Comparison of ENCODE assay signal across 1 cellular context in the genomic region with DNA sequence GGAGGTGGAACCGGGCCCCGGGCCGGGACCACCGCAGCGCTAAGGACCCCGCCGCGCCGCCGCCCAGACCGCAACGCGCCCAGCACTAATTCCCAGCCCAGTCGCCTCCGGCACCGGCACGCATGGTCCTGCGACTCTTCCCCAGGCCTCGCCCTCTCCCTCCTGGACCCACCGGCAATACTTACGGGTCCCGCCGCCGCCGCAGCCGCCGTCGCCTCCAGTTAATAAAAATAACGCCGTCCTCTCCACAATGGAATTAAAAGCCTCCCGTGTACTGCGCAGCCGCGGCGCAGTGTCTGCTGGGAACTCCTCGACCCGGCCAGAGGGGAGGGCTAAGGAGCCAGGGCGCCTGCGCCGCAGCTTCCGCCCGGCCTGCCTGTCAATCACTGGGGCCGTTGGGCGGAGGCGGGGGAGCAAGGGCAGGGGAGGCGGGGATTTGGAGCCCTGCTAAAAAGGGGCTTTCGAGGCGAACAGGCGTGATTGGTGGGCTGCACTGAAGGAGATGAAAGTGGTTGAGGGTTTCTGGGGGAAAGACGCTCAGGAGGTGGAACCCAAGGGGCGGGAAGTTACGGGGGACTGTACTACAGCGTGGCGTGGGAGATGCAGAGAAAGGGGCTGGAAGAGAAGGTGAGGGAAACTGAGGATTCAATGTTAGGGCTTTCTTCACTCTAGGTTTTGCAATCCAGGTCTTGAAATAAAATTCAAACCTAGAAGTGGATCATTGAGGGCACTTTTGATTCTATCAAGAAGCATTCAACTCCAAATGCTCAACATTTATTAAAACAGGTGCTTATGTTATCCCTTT.
TF ChIP-seq lines count a peak whose summit lies in the region.

A gene with protein sequence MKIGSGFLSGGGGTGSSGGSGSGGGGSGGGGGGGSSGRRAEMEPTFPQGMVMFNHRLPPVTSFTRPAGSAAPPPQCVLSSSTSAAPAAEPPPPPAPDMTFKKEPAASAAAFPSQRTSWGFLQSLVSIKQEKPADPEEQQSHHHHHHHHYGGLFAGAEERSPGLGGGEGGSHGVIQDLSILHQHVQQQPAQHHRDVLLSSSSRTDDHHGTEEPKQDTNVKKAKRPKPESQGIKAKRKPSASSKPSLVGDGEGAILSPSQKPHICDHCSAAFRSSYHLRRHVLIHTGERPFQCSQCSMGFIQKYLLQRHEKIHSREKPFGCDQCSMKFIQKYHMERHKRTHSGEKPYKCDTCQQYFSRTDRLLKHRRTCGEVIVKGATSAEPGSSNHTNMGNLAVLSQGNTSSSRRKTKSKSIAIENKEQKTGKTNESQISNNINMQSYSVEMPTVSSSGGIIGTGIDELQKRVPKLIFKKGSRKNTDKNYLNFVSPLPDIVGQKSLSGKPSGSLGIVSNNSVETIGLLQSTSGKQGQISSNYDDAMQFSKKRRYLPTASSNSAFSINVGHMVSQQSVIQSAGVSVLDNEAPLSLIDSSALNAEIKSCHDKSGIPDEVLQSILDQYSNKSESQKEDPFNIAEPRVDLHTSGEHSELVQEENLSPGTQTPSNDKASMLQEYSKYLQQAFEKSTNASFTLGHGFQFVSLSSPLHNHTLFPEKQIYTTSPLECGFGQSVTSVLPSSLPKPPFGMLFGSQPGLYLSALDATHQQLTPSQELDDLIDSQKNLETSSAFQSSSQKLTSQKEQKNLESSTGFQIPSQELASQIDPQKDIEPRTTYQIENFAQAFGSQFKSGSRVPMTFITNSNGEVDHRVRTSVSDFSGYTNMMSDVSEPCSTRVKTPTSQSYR (minus strand): TSS at position 276 of the 805 bp plus-strand sequence. CDS start 331 bp downstream, outside the sequence.

TF ChIP-seq in K562, 482 proteins besides CTCF, POLR2A, EP300 and RAD21 (continued from another document and continues in another):
- TF ChIP-seq, protein P1, sequence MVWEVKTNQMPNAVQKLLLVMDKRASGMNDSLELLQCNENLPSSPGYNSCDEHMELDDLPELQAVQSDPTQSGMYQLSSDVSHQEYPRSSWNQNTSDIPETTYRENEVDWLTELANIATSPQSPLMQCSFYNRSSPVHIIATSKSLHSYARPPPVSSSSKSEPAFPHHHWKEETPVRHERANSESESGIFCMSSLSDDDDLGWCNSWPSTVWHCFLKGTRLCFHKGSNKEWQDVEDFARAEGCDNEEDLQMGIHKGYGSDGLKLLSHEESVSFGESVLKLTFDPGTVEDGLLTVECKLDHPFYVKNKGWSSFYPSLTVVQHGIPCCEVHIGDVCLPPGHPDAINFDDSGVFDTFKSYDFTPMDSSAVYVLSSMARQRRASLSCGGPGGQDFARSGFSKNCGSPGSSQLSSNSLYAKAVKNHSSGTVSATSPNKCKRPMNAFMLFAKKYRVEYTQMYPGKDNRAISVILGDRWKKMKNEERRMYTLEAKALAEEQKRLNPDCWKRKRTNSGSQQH (CRISPR knock-in tag; IDR thresholded peaks at IDR 0.05) = peak; percentile 2; the same call in 1 of the 2 replicates
- TF ChIP-seq CHD4 (IDR thresholded peaks at IDR 0.05; ENCODE audit: insufficient read depth, insufficient replicate concordance, low read depth, low read length, poor library complexity, severe bottlenecking) (no peak), GTF2E2 (tag; IDR thresholded peaks at IDR 0.05) (no peak), ZNF79 (CRISPR knock-in tag; IDR thresholded peaks at IDR 0.05; ENCODE audit: low read depth) (no peak), TAF7 (tag; IDR thresholded peaks at IDR 0.05) (no peak), MTA2 (IDR thresholded peaks at IDR 0.05; ENCODE audit: low read depth) (no peak), ZNF253 (CRISPR knock-in tag; conservative IDR thresholded peaks at IDR 0.05) (no peak), CEBPG (CRISPR knock-in tag; IDR thresholded peaks at IDR 0.05) (no peak), CEBPG (tag; conservative IDR thresholded peaks at IDR 0.05 in 1 of 2, IDR thresholded peaks at IDR 0.05 in 1 of 2) (no peak), SMAD3 (CRISPR knock-in tag; conservative IDR thresholded peaks at IDR 0.05) (no peak), HMG20B (CRISPR knock-in tag; IDR thresholded peaks at IDR 0.05) (no peak), PHTF2 (CRISPR knock-in tag; IDR thresholded peaks at IDR 0.05) (no peak), NFATC3 (IDR thresholded peaks at IDR 0.05) (no peak), POLR2B (IDR thresholded peaks at IDR 0.05; ENCODE audit: low read depth, partially characterized antibody) (peak; percentile 83), FOXP1 (CRISPR knock-in tag; IDR thresholded peaks at IDR 0.05) (no peak), FOXA3 (CRISPR knock-in tag; conservative IDR thresholded peaks at IDR 0.05 in 1 of 2, IDR thresholded peaks at IDR 0.05 in 1 of 2) (no peak), STAG1 (CRISPR knock-in tag; IDR thresholded peaks at IDR 0.05; ENCODE audit: borderline replicate concordance) (no peak), ZFX (CRISPR knock-in tag; IDR thresholded peaks at IDR 0.05) (peak; percentile 70), SMARCC2 (IDR thresholded peaks at IDR 0.05; ENCODE audit: low read depth) (no peak), NFRKB (IDR thresholded peaks at IDR 0.05; ENCODE audit: low read depth) (0 out of 2 replicates have a peak, but pooled peaks have one; percentile 48), HMGN3 (IDR thresholded peaks at IDR 0.05; ENCODE audit: borderline replicate concordance, extremely low read depth, insufficient read length, low read depth, low read length) (no peak)
- TF ChIP-seq, protein P2, sequence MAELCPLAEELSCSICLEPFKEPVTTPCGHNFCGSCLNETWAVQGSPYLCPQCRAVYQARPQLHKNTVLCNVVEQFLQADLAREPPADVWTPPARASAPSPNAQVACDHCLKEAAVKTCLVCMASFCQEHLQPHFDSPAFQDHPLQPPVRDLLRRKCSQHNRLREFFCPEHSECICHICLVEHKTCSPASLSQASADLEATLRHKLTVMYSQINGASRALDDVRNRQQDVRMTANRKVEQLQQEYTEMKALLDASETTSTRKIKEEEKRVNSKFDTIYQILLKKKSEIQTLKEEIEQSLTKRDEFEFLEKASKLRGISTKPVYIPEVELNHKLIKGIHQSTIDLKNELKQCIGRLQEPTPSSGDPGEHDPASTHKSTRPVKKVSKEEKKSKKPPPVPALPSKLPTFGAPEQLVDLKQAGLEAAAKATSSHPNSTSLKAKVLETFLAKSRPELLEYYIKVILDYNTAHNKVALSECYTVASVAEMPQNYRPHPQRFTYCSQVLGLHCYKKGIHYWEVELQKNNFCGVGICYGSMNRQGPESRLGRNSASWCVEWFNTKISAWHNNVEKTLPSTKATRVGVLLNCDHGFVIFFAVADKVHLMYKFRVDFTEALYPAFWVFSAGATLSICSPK (IDR thresholded peaks at IDR 0.05; ENCODE audit: borderline replicate concordance) = 0 out of 2 replicates have a peak, but pooled peaks have one; percentile 30
- TF ChIP-seq, protein P3, sequence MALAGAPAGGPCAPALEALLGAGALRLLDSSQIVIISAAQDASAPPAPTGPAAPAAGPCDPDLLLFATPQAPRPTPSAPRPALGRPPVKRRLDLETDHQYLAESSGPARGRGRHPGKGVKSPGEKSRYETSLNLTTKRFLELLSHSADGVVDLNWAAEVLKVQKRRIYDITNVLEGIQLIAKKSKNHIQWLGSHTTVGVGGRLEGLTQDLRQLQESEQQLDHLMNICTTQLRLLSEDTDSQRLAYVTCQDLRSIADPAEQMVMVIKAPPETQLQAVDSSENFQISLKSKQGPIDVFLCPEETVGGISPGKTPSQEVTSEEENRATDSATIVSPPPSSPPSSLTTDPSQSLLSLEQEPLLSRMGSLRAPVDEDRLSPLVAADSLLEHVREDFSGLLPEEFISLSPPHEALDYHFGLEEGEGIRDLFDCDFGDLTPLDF (CRISPR knock-in tag; IDR thresholded peaks at IDR 0.05) = no peak
- TF ChIP-seq, protein P4, sequence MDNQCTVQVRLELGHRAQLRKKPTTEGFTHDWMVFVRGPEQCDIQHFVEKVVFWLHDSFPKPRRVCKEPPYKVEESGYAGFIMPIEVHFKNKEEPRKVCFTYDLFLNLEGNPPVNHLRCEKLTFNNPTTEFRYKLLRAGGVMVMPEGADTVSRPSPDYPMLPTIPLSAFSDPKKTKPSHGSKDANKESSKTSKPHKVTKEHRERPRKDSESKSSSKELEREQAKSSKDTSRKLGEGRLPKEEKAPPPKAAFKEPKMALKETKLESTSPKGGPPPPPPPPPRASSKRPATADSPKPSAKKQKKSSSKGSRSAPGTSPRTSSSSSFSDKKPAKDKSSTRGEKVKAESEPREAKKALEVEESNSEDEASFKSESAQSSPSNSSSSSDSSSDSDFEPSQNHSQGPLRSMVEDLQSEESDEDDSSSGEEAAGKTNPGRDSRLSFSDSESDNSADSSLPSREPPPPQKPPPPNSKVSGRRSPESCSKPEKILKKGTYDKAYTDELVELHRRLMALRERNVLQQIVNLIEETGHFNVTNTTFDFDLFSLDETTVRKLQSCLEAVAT (IDR thresholded peaks at IDR 0.05) = 0 out of 4 replicates have a peak, but pooled peaks of 1 of the 2 experiments have one; percentile 39
- TF ChIP-seq, protein P5, sequence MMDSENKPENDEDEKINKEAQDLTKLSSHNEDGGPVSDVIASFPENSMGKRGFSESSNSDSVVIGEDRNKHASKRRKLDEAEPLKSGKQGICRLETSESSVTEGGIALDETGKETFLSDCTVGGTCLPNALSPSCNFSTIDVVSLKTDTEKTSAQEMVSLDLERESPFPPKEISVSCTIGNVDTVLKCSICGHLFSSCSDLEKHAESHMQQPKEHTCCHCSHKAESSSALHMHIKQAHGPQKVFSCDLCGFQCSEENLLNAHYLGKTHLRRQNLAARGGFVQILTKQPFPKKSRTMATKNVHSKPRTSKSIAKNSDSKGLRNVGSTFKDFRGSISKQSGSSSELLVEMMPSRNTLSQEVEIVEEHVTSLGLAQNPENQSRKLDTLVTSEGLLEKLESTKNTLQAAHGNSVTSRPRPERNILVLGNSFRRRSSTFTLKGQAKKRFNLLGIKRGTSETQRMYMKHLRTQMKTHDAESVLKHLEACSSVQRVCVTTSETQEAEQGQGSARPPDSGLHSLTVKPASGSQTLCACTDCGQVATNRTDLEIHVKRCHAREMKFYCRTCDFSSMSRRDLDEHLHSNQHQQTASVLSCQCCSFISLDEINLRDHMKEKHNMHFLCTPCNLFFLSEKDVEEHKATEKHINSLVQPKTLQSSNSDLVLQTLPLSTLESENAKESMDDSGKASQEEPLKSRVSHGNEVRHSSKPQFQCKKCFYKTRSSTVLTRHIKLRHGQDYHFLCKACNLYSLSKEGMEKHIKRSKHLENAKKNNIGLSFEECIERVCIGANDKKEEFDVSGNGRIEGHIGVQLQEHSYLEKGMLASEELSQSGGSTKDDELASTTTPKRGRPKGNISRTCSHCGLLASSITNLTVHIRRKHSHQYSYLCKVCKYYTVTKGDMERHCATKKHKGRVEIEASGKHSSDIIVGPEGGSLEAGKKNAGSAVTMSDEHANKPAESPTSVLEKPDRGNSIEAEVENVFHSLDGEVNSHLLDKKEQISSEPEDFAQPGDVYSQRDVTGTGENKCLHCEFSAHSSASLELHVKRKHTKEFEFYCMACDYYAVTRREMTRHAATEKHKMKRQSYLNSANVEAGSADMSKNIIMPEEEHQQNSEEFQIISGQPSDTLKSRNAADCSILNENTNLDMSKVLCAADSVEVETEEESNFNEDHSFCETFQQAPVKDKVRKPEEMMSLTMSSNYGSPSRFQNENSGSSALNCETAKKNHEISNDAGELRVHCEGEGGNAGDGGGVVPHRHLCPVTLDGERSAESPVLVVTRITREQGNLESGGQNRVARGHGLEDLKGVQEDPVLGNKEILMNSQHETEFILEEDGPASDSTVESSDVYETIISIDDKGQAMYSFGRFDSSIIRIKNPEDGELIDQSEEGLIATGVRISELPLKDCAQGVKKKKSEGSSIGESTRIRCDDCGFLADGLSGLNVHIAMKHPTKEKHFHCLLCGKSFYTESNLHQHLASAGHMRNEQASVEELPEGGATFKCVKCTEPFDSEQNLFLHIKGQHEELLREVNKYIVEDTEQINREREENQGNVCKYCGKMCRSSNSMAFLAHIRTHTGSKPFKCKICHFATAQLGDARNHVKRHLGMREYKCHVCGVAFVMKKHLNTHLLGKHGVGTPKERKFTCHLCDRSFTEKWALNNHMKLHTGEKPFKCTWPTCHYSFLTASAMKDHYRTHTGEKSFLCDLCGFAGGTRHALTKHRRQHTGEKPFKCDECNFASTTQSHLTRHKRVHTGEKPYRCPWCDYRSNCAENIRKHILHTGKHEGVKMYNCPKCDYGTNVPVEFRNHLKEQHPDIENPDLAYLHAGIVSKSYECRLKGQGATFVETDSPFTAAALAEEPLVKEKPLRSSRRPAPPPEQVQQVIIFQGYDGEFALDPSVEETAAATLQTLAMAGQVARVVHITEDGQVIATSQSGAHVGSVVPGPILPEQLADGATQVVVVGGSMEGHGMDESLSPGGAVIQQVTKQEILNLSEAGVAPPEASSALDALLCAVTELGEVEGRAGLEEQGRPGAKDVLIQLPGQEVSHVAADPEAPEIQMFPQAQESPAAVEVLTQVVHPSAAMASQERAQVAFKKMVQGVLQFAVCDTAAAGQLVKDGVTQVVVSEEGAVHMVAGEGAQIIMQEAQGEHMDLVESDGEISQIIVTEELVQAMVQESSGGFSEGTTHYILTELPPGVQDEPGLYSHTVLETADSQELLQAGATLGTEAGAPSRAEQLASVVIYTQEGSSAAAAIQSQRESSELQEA (IDR thresholded peaks at IDR 0.05; ENCODE audit: low read depth) = no peak
- TF ChIP-seq, protein P6, sequence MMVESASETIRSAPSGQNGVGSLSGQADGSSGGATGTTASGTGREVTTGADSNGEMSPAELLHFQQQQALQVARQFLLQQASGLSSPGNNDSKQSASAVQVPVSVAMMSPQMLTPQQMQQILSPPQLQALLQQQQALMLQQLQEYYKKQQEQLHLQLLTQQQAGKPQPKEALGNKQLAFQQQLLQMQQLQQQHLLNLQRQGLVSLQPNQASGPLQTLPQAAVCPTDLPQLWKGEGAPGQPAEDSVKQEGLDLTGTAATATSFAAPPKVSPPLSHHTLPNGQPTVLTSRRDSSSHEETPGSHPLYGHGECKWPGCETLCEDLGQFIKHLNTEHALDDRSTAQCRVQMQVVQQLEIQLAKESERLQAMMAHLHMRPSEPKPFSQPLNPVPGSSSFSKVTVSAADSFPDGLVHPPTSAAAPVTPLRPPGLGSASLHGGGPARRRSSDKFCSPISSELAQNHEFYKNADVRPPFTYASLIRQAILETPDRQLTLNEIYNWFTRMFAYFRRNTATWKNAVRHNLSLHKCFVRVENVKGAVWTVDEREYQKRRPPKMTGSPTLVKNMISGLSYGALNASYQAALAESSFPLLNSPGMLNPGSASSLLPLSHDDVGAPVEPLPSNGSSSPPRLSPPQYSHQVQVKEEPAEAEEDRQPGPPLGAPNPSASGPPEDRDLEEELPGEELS (CRISPR knock-in tag; IDR thresholded peaks at IDR 0.05; ENCODE audit: borderline replicate concordance) = 0 out of 2 replicates have a peak, but pooled peaks have one; percentile 32
